ENCODE assay signal across 13 cellular contexts in genomic region chr7:100489121-100489520, GRCh38. TPM values are rescaled to one million over a fixed set of nuclear protein-coding genes. Genes with fewer than 3 reads are reported as not detected.
DNase-seq lines count a peak whose midpoint lies in the region; ATAC-seq and TF ChIP-seq lines count a peak whose summit lies in the region.
"Had no signal": no experiment of that assay in that cellular context is flagged by ENCODE, and none has a peak within 500 bp of the region (broad histone marks: within the 10 kb centered on the region; RNA-seq: fewer than 3 reads in every experiment).

No MANE protein-coding gene starts in this region.

- H3K9me3 Mint-ChIP-seq in stimulated activated naive CD8-positive, alpha-beta T cell treated with anti-CD3 and anti-CD28 coated beads, Interleukin-15, Interleukin-2, amounts not matched to agents 100 ng/mL and 50 ng/mL, for 24 hours = no peaks in the 10 kb centered on the region
- peaks cover 0 to 2% (median 0%) of the 10 kb centered on the region in 5 experiments for H3K9me3 Mint-ChIP-seq in brain
- H3K9me3 Mint-ChIP-seq: CD4-positive, CD25-positive, alpha-beta regulatory T cell had no signal

- peaks cover 49% of the 10 kb centered on the region for H3K79me2 ChIP-seq in neural cell (replicated peaks; ENCODE audit: insufficient read depth, low read length)

- H3K4me1 ChIP-seq in upper lobe of left lung = peaks cover 11 to 12% (median 11%) of the 10 kb centered on the region in 4 donors

- H3K9me3 ChIP-seq in neural cell (ENCODE audit: low read length) (no peaks in the 10 kb centered on the region), upper lobe of left lung (no peaks in the 10 kb centered on the region)
- H3K9me3 ChIP-seq: A549 had no signal

- TF ChIP-seq POLR2A in upper lobe of left lung (IDR thresholded peaks at IDR 0.05) = no peak

- H3K36me3 ChIP-seq in neural cell (ENCODE audit: insufficient read depth, low read length) = no peaks in the 10 kb centered on the region
- no peaks in the 10 kb centered on the region for H3K36me3 ChIP-seq in upper lobe of left lung

- H3K4me3 Mint-ChIP-seq in stimulated activated naive CD8-positive, alpha-beta T cell treated with anti-CD3 and anti-CD28 coated beads, Interleukin-15, Interleukin-2, amounts not matched to agents 100 ng/mL and 50 ng/mL, for 24 hours = no peak overlapping the region
- peak overlapping the region in 4 of 5 experiments; percentile 53 to 89 (median 83) for H3K4me3 Mint-ChIP-seq in brain
- H3K4me3 Mint-ChIP-seq: CD4-positive, CD25-positive, alpha-beta regulatory T cell had no signal

- H3K4me1 Mint-ChIP-seq in stimulated activated naive CD8-positive, alpha-beta T cell treated with anti-CD3 and anti-CD28 coated beads, Interleukin-15, Interleukin-2, amounts not matched to agents 100 ng/mL and 50 ng/mL, for 24 hours (ENCODE audit: low read depth) = peaks cover 11% of the 10 kb centered on the region
- H3K4me1 Mint-ChIP-seq in brain = peaks cover 76% of the 10 kb centered on the region

- WGBS in upper lobe of left lung, 2 donors = 67 to 83% methylated on average over 1 to 2 of the region's 10 CpGs

- H3K36me3 Mint-ChIP-seq in stimulated activated naive CD8-positive, alpha-beta T cell treated with anti-CD3 and anti-CD28 coated beads, Interleukin-15, Interleukin-2, amounts not matched to agents 100 ng/mL and 50 ng/mL, for 24 hours (ENCODE audit: low read depth) = no peaks in the 10 kb centered on the region
- H3K36me3 Mint-ChIP-seq in brain = peaks cover 27% of the 10 kb centered on the region
- H3K36me3 Mint-ChIP-seq: CD4-positive, CD25-positive, alpha-beta regulatory T cell had no signal

- H4K20me1 ChIP-seq in neural cell (ENCODE audit: insufficient read depth) = no peaks in the 10 kb centered on the region

- H3K9me2 ChIP-seq in neural cell (ENCODE audit: insufficient read depth, low read length) = no peaks in the 10 kb centered on the region

- H3K27me3 Mint-ChIP-seq in stimulated activated naive CD8-positive, alpha-beta T cell treated with anti-CD3 and anti-CD28 coated beads, Interleukin-15, Interleukin-2, amounts not matched to agents 100 ng/mL and 50 ng/mL, for 24 hours = peaks cover 3% of the 10 kb centered on the region
- H3K27me3 Mint-ChIP-seq in brain = no peaks in the 10 kb centered on the region

- no peak for DNase-seq in stimulated activated naive CD8-positive, alpha-beta T cell treated with anti-CD3 and anti-CD28 coated beads, Interleukin-15, Interleukin-2, amounts not matched to agents 100 U/mL and 50 U/mL, for 24 hours
- no peak for DNase-seq in upper lobe of left lung
- no peak for DNase-seq in NOMO-1 treated with dmso at 0.1 percent for 144 hours (lab: John Stamatoyannopoulos, UW; ENCODE audit: unreplicated experiment)
- DNase-seq: GOT3 had no signal

- TF ChIP-seq CTCF in brain (conservative IDR thresholded peaks at IDR 0.05) (no peak), neural cell (IDR thresholded peaks at IDR 0.05; ENCODE audit: poor library complexity, severe bottlenecking) (no peak), upper lobe of left lung (IDR thresholded peaks at IDR 0.05) (no peak)

- no peak for TF ChIP-seq RAD21 in neural cell (conservative IDR thresholded peaks at IDR 0.05)

- peak overlapping the region; percentile 97 for H3K27ac ChIP-seq in neural cell (ENCODE audit: low read length)
- H3K27ac ChIP-seq in upper lobe of left lung = no peak overlapping the region
- H3K27ac ChIP-seq: A549, HL-60 had no signal

- H3K4me3 ChIP-seq in neural cell (ENCODE audit: low read length) (peak overlapping the region; percentile 65), upper lobe of left lung (no peak overlapping the region)
- H3K4me3 ChIP-seq: A549, K562 had no signal

- H3K27me3 ChIP-seq in neural cell (ENCODE audit: insufficient read depth, low read depth, low read length) (no peaks in the 10 kb centered on the region), upper lobe of left lung (no peaks in the 10 kb centered on the region)

- H2AFZ ChIP-seq in neural cell (ENCODE audit: low read depth, low read length) = no peak overlapping the region

- H3K9ac ChIP-seq in neural cell (ENCODE audit: low read length) = peak overlapping the region; percentile 77

- no peak for TF ChIP-seq EP300 in neural cell (conservative IDR thresholded peaks at IDR 0.05; ENCODE audit: poor library complexity, severe bottlenecking)
- no peak for TF ChIP-seq EP300 in upper lobe of left lung (IDR thresholded peaks at IDR 0.05)

- peak overlapping the region; percentile 55 for H3K4me2 ChIP-seq in neural cell (ENCODE audit: low read length)
- H3K4me2 ChIP-seq: A549 had no signal

- ATAC-seq in stimulated activated naive CD8-positive, alpha-beta T cell treated with anti-CD3 and anti-CD28 coated beads, Interleukin-15, Interleukin-2, amounts not matched to agents 100 U/mL and 50 U/mL, for 24 hours = no peak
- ATAC-seq in upper lobe of left lung (ENCODE audit: low FRiP score in 2 of 2) (no peak), HG02970 (IDR thresholded peaks at IDR 0.05; ENCODE audit: low FRiP score, unreplicated experiment) (no peak), HG02870 (IDR thresholded peaks at IDR 0.05; ENCODE audit: unreplicated experiment) (no peak)

- peak overlapping the region; percentile 38 for H3K27ac Mint-ChIP-seq in stimulated activated naive CD8-positive, alpha-beta T cell treated with anti-CD3 and anti-CD28 coated beads, Interleukin-15, Interleukin-2, amounts not matched to agents 100 ng/mL and 50 ng/mL, for 24 hours
- H3K27ac Mint-ChIP-seq in brain = peak overlapping the region; percentile 82 to 100 (median 98)
- H3K27ac Mint-ChIP-seq: CD4-positive, CD25-positive, alpha-beta regulatory T cell had no signal

- H3F3A ChIP-seq in neural cell (ENCODE audit: insufficient read depth, low read length, poor library complexity, severe bottlenecking) = no peaks in the 10 kb centered on the region

TF ChIP-seq in neural cell, 6 proteins besides CTCF, POLR2A, EP300 and RAD21:
- TF ChIP-seq SMC3 (conservative IDR thresholded peaks at IDR 0.05; ENCODE audit: poor library complexity) (no peak), MXI1 (conservative IDR thresholded peaks at IDR 0.05; ENCODE audit: poor library complexity, severe bottlenecking) (no peak), TAF1 (IDR thresholded peaks at IDR 0.05; ENCODE audit: low read depth) (no peak), POLR2AphosphoS5 (IDR thresholded peaks at IDR 0.05) (no peak), EZH2 (IDR thresholded peaks at IDR 0.05; ENCODE audit: borderline replicate concordance, insufficient read depth, low read length, poor library complexity, severe bottlenecking) (no peak), REST (IDR thresholded peaks at IDR 0.05; ENCODE audit: borderline replicate concordance) (no peak)

RNA-seq across cellular contexts. Expression of gene NYAP1, which starts 5.4 kb away (rescaled TPM):
- polyA plus RNA-seq in brain (ENCODE audit: insufficient read depth, low read depth, low replicate concordance) (20.8 TPM), neural cell (70.1 and 86.6 TPM in 2 replicates)
- 53.9 and 71.1 TPM in 2 replicates for polyA minus RNA-seq in neural cell
- total RNA-seq in upper lobe of left lung = 1 to 10 TPM in 2 of 6 donors, under 1 TPM in 3, not detected in 1; 0.15 to 1.4 (median 0.89) TPM
- polyA plus RNA-seq: CD4-positive, CD25-positive, alpha-beta regulatory T cell had no signal

RNA-seq across cellular contexts. Expression of gene TSC22D4, which starts 10.1 kb away (rescaled TPM):
- polyA plus RNA-seq in brain (ENCODE audit: insufficient read depth, low read depth, low replicate concordance) (383 TPM), neural cell (2.1 and 3.7 TPM in 2 replicates)
- polyA minus RNA-seq in neural cell = 4.6 and 5.6 TPM in 2 replicates
- total RNA-seq in upper lobe of left lung = 10 to 100 TPM; 25.7 to 91.2 (median 69.0) TPM

RNA-seq across cellular contexts. Expression of gene SPACDR, which starts 25.1 kb away (rescaled TPM):
- polyA plus RNA-seq in brain (ENCODE audit: insufficient read depth, low read depth, low replicate concordance) = 1.6 TPM
- polyA plus RNA-seq in neural cell = not detected in 2 replicates
- not detected in 2 replicates for polyA minus RNA-seq in neural cell
- 1 to 10 TPM in 2 of 6 donors, under 1 TPM in 2, not detected in 2; 0.59 to 2.1 (median 1.3) TPM for total RNA-seq in upper lobe of left lung

RNA-seq across cellular contexts. Expression of gene AGFG2, which starts 49.9 kb away (rescaled TPM):
- polyA plus RNA-seq in brain (ENCODE audit: insufficient read depth, low read depth, low replicate concordance) (44.8 TPM), neural cell (3.4 and 7.5 TPM in 2 replicates)
- polyA minus RNA-seq in neural cell = 5.0 and 11.4 TPM in 2 replicates
- total RNA-seq in upper lobe of left lung = 10 to 100 TPM; 14.3 to 33.1 (median 20.4) TPM

RNA-seq across cellular contexts. Expression of gene PPP1R35, which starts 52.8 kb away (rescaled TPM):
- polyA plus RNA-seq in brain (ENCODE audit: insufficient read depth, low read depth, low replicate concordance) (34.4 TPM), neural cell (24.0 and 33.8 TPM in 2 replicates)
- polyA minus RNA-seq in neural cell = 8.1 and 9.7 TPM in 2 replicates
- 10 to 100 TPM; 24.3 to 56.8 (median 30.0) TPM for total RNA-seq in upper lobe of left lung

Comparison
In these comparisons a context has a peak if more than half of its experiments do, and no peak if none do; other contexts are left out.
1. RNA of gene TSC22D4, which starts 10.1 kb away (polyA plus RNA-seq): 383 TPM in brain (single experiment); 2.1 to 3.7 TPM in neural cell; every median in the first group is over 10 times any median in the second.